Comparison of ENCODE assay signal across 32 cellular contexts in the genomic region with DNA sequence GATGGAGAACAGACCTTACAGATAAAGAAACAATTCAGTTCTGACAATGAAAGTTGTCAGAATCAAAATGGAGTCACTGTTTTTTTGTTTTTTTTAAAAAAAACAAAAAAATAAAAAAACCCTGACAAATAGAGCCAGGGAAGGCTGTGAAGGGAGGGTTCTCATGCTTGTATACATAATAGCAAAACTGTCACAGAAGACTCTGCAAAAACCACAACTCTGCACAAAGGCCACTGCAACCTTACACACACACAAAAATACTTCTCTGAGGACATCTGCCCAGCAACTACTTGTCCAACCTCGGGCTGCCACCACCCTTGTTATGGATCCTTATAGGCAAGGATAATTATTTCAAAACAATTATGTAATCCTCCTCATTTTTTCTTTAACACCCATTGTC. TPM values are rescaled to one million over a fixed set of nuclear protein-coding genes. Genes with fewer than 3 reads are reported as not detected.
"Had no signal": no experiment of that assay in that cellular context is flagged by ENCODE, and none has a peak within 500 bp of the region (broad histone marks: within the 10 kb centered on the region; RNA-seq: fewer than 3 reads in every experiment).

No MANE protein-coding gene starts in this region.

- H3K4me3 Mint-ChIP-seq: activated CD4-positive, alpha-beta T cell treated with anti-CD3 and anti-CD28 coated beads for 36 hours; activated naive CD4-positive, alpha-beta T cell treated with anti-CD3 and anti-CD28 coated beads for 36 hours; activated naive CD8-positive, alpha-beta T cell treated with anti-CD3 and anti-CD28 coated beads for 36 hours; brain; stimulated activated effector memory CD8-positive, alpha-beta T cell treated with anti-CD3 and anti-CD28 coated beads, Interleukin-12 subunit alpha, Interleukin-12 subunit beta, amount 100 ng/mL, for 72 hours; stimulated activated naive CD8-positive, alpha-beta T cell treated with anti-CD3 and anti-CD28 coated beads, Interleukin-15, Interleukin-2, amounts not matched to agents 100 ng/mL and 50 ng/mL, for 24 hours; type B pancreatic cell had no signal

- H2AFZ ChIP-seq: parathyroid adenoma had no signal

- ATAC-seq: activated CD4-positive, alpha-beta T cell treated with anti-CD3 and anti-CD28 coated beads for 36 hours; esophagus mucosa; left lobe of liver; lower lobe of right lung; psoas muscle; stimulated activated effector memory CD8-positive, alpha-beta T cell treated with anti-CD3 and anti-CD28 coated beads, Interleukin-12 subunit alpha, Interleukin-12 subunit beta, amount 100 ng/mL, for 72 hours had no signal

- H3K79me2 ChIP-seq: parathyroid adenoma had no signal

- H3K36me3 ChIP-seq: adrenal gland, lower lobe of right lung, thoracic aorta, uterus had no signal

- H3K9ac ChIP-seq: parathyroid adenoma had no signal

- H3K27ac Mint-ChIP-seq: activated CD4-positive, alpha-beta T cell treated with anti-CD3 and anti-CD28 coated beads for 36 hours; activated naive CD4-positive, alpha-beta T cell treated with anti-CD3 and anti-CD28 coated beads for 36 hours; activated naive CD8-positive, alpha-beta T cell treated with anti-CD3 and anti-CD28 coated beads for 36 hours; stimulated activated effector memory CD8-positive, alpha-beta T cell treated with anti-CD3 and anti-CD28 coated beads, Interleukin-12 subunit alpha, Interleukin-12 subunit beta, amount 100 ng/mL, for 72 hours; stimulated activated naive CD8-positive, alpha-beta T cell treated with anti-CD3 and anti-CD28 coated beads, Interleukin-15, Interleukin-2, amounts not matched to agents 100 ng/mL and 50 ng/mL, for 24 hours had no signal

- H3K4me3 ChIP-seq: adrenal gland, cardiac muscle cell, coronary artery, lower lobe of right lung, psoas muscle, sigmoid colon, thoracic aorta, uterus had no signal

- DNase-seq: activated CD4-positive, alpha-beta T cell treated with anti-CD3 and anti-CD28 coated beads for 36 hours; activated CD4-positive, alpha-beta T cell treated with anti-CD3 and anti-CD28 coated beads, Interleukin-2, amount 50 U/mL, for 48 hours; activated CD4-positive, CD25-positive, alpha-beta regulatory T cell; activated effector memory CD4-positive, alpha-beta T cell treated with anti-CD3 and anti-CD28 coated beads, Interleukin-2, amount 50 U/mL, for 16 hours; activated naive CD4-positive, alpha-beta T cell treated with anti-CD3 and anti-CD28 coated beads for 36 hours; activated naive CD8-positive, alpha-beta T cell treated with anti-CD3 and anti-CD28 coated beads for 36 hours; activated T-cell treated with anti-CD3 and anti-CD28 coated beads, Interleukin-2, amount 50 U/mL, for 48 hours; adrenal gland; aorta; cerebellar nuclear complex; kidney glomerular epithelial cell; lower lobe of right lung; mesendoderm; occipital lobe; psoas muscle; sigmoid colon; small intestine; stimulated activated CD4-positive, alpha-beta T cell treated with anti-CD3 and anti-CD28 coated beads, Interleukin-4, amount 100 ng/mL, for 24 hours; uterus had no signal

- H3K9me3 ChIP-seq: adrenal gland, lower lobe of right lung, psoas muscle, sigmoid colon, thoracic aorta, uterus had no signal

- H3K27me3 Mint-ChIP-seq: activated CD4-positive, alpha-beta T cell treated with anti-CD3 and anti-CD28 coated beads for 36 hours; activated naive CD8-positive, alpha-beta T cell treated with anti-CD3 and anti-CD28 coated beads for 36 hours; brain; stimulated activated naive CD8-positive, alpha-beta T cell treated with anti-CD3 and anti-CD28 coated beads, Interleukin-15, Interleukin-2, amounts not matched to agents 100 ng/mL and 50 ng/mL, for 24 hours; type B pancreatic cell had no signal

- H3K27me3 ChIP-seq: adrenal gland, cardiac muscle cell, sigmoid colon, uterus had no signal

- H3K4me1 Mint-ChIP-seq: activated CD4-positive, alpha-beta T cell treated with anti-CD3 and anti-CD28 coated beads for 36 hours; brain; stimulated activated effector memory CD8-positive, alpha-beta T cell treated with anti-CD3 and anti-CD28 coated beads, Interleukin-12 subunit alpha, Interleukin-12 subunit beta, amount 100 ng/mL, for 72 hours had no signal

- H3K4me1 ChIP-seq: adrenal gland, lower lobe of right lung, parathyroid adenoma, psoas muscle, sigmoid colon, uterus had no signal

- H3K27ac ChIP-seq: adrenal gland, cardiac muscle cell, coronary artery, lower lobe of right lung, parathyroid adenoma, psoas muscle, sigmoid colon, thoracic aorta, uterus had no signal

- H3K9me3 Mint-ChIP-seq: activated naive CD4-positive, alpha-beta T cell treated with anti-CD3 and anti-CD28 coated beads for 36 hours; activated naive CD8-positive, alpha-beta T cell treated with anti-CD3 and anti-CD28 coated beads for 36 hours; brain; stimulated activated effector memory CD8-positive, alpha-beta T cell treated with anti-CD3 and anti-CD28 coated beads, Interleukin-12 subunit alpha, Interleukin-12 subunit beta, amount 100 ng/mL, for 72 hours; stimulated activated naive CD8-positive, alpha-beta T cell treated with anti-CD3 and anti-CD28 coated beads, Interleukin-15, Interleukin-2, amounts not matched to agents 100 ng/mL and 50 ng/mL, for 24 hours; type B pancreatic cell had no signal

RNA-seq across cellular contexts. Expression of a gene that starts 41.9 kb away (rescaled TPM):
- total RNA-seq: activated CD8-positive, alpha-beta memory T cell treated with anti-CD3 and anti-CD28 coated beads for 36 hours; activated naive CD4-positive, alpha-beta T cell treated with anti-CD3 and anti-CD28 coated beads for 36 hours; activated naive CD8-positive, alpha-beta T cell treated with anti-CD3 and anti-CD28 coated beads for 36 hours; esophagus mucosa; frontal cortex; left lobe of liver; mononuclear cell; psoas muscle; sigmoid colon; thoracic aorta had no signal
